ENCODE assay signal across 9 cellular contexts in genomic region chr10:102241037-102241443, GRCh38. TPM values are rescaled to one million over a fixed set of nuclear protein-coding genes. Genes with fewer than 3 reads are reported as not detected.
DNase-seq lines count a peak whose midpoint lies in the region; ATAC-seq, FAIRE-seq and TF ChIP-seq lines count a peak whose summit lies in the region.
"Had no signal": no experiment of that assay in that cellular context is flagged by ENCODE, and none has a peak within 500 bp of the region (broad histone marks: within the 10 kb centered on the region; RNA-seq: fewer than 3 reads in every experiment).

No MANE protein-coding gene starts in this region.

- peak overlapping the region; percentile 95 for H3K4me2 ChIP-seq in A549

- no peak for TF ChIP-seq CTCF in A549 (IDR thresholded peaks at IDR 0.05)

- ATAC-seq in A549 (peak; percentile 9 to 15; a peak in 4 of 6 replicates), HG03457 (IDR thresholded peaks at IDR 0.05; ENCODE audit: unreplicated experiment) (peak; percentile 3), GM18873 (IDR thresholded peaks at IDR 0.05; ENCODE audit: low FRiP score, unreplicated experiment) (no peak), GM18861 (IDR thresholded peaks at IDR 0.05; ENCODE audit: unreplicated experiment) (no peak)

- 60% methylated on average over 11 of the region's 20 CpGs for WGBS in A549 (ENCODE audit: missing lambda C conversion rate)

- peak overlapping the region; percentile 55 for H3K4me3 ChIP-seq in A549
- peak overlapping the region; percentile 74 to 89 for H3K4me3 ChIP-seq in mucosa of rectum (ENCODE audit: low read length in 2 of 2)

- H3K27ac ChIP-seq in A549 = 0 out of 6 replicates have a peak overlapping the region, but pooled peaks of 1 of the 2 experiments have one; percentile 50
- no peak overlapping the region for H3K27ac ChIP-seq in mucosa of rectum (ENCODE audit: low read depth in 2 of 2, low read length in 2 of 2)

- CTCF ChIA-PET in A549 (lab: Yijun Ruan, JAX) = interaction anchor here (0.7 to 24.2 kb wide), 8 partner anchors 11 to 330 kb away, joined by 3 to 886 read pairs (median 4); partner anchors contain the start of genes ELOVL3 and NFKB2

- POLR2A ChIA-PET in A549 (lab: Yijun Ruan, JAX) = interaction anchor here (0.5 kb wide), 1 partner anchor 126 kb away, joined by 4 read pairs; no protein-coding TSS in a partner anchor

- TF ChIP-seq POLR2A in A549 (IDR thresholded peaks at IDR 0.05; ENCODE audit: low read length) = no peak

- FAIRE-seq in A549 (lab: Jason Lieb, UNC) = no peak
- FAIRE-seq: endometrium had no signal

- H3K4me1 ChIP-seq in A549 (peaks cover 13% of the 10 kb centered on the region; the same call in 2 of the 3 replicates), mucosa of rectum (ENCODE audit: control insufficient read depth in 2 of 2, insufficient read depth in 2 of 2, low read length in 2 of 2) (peaks cover 16 to 22% of the 10 kb centered on the region in 2 donors)

- DNase-seq in A549 (ENCODE audit: low read depth in 1 of 2, low spot score in 1 of 2) (no peak), dermis blood vessel endothelial cell (peak; percentile 16), NCI-H345 (lab: John Stamatoyannopoulos, UW) (no peak)
- DNase-seq in central memory CD4-positive, alpha-beta T cell = no peak

- H3K36me3 ChIP-seq in mucosa of rectum (ENCODE audit: control insufficient read depth in 2 of 2, insufficient read depth in 2 of 2, low read length in 2 of 2) = no peaks in the 10 kb centered on the region

- no peak for TF ChIP-seq RAD21 in A549 (conservative IDR thresholded peaks at IDR 0.05 in 1 of 2, IDR thresholded peaks at IDR 0.05 in 1 of 2)

- no peak overlapping the region for H3K9ac ChIP-seq in mucosa of rectum (ENCODE audit: low read depth in 1 of 2, low read length in 2 of 2)

- peaks cover 24 to 27% of the 10 kb centered on the region in 2 donors for H3K27me3 ChIP-seq in mucosa of rectum (ENCODE audit: control insufficient read depth in 2 of 2, insufficient read depth in 2 of 2, low read length in 2 of 2)

- H3K9me3 ChIP-seq in A549 = no peaks in the 10 kb centered on the region
- H3K9me3 ChIP-seq in mucosa of rectum (ENCODE audit: control insufficient read depth in 2 of 2, low read length in 2 of 2) = no peaks in the 10 kb centered on the region

- TF ChIP-seq EP300 in A549 (IDR thresholded peaks at IDR 0.05) = no peak

TF ChIP-seq in A549, 52 proteins besides CTCF, POLR2A, EP300 and RAD21:
- no peak for TF ChIP-seq GATA3 (IDR thresholded peaks at IDR 0.05; ENCODE audit: borderline replicate concordance)
- TF ChIP-seq NPAS2 (CRISPR knock-in tag; IDR thresholded peaks at IDR 0.05; ENCODE audit: borderline replicate concordance) = no peak

RNA-seq across cellular contexts. Expression of gene PITX3, which starts 0.3 kb away (rescaled TPM):
- polyA plus RNA-seq in A549 (2011; rRNA removed) = not detected in 2 replicates
- polyA plus RNA-seq in A549 (2012; cell fraction: cytosol; rRNA removed) = 0.09 and 0.18 TPM in 2 replicates
- 0.31 TPM in 1 of 2 replicates, not detected in the other for polyA plus RNA-seq in A549 (2012; cell fraction: nucleus; rRNA removed)
- 0.09 TPM in 1 of 3 replicates, not detected in the others for polyA plus RNA-seq in A549 (2017; fragmentation: RNase III; extraction: RNeasy Plus Mini Kit Qiagen cat#74134 plus additional on column Dnase treatment)
- not detected in 2 replicates for polyA minus RNA-seq in A549 (2011; rRNA and poly(A)+ RNA removed)
- total RNA-seq in dermis blood vessel endothelial cell = not detected in 2 replicates

RNA-seq across cellular contexts. Expression of gene GBF1, which starts 4.3 kb away (rescaled TPM):
- 21.3 and 34.7 TPM in 2 replicates for polyA plus RNA-seq in A549 (2011; rRNA removed)
- 11.0 and 14.2 TPM in 2 replicates for polyA plus RNA-seq in A549 (2012; cell fraction: cytosol; rRNA removed)
- 40.9 and 47.8 TPM in 2 replicates for polyA plus RNA-seq in A549 (2012; cell fraction: nucleus; rRNA removed)
- 20.4 to 22.2 TPM (median 22.1 TPM) in 3 replicates for polyA plus RNA-seq in A549 (2017; fragmentation: RNase III; extraction: RNeasy Plus Mini Kit Qiagen cat#74134 plus additional on column Dnase treatment)
- 79.2 and 86.6 TPM in 2 replicates for polyA minus RNA-seq in A549 (2011; rRNA and poly(A)+ RNA removed)
- total RNA-seq in dermis blood vessel endothelial cell = 17.5 and 40.3 TPM in 2 replicates

RNA-seq across cellular contexts. Expression of gene ELOVL3, which starts 14.9 kb away (rescaled TPM):
- polyA plus RNA-seq in A549 (2011; rRNA removed) (0.53 and 0.86 TPM in 2 replicates), A549 (2017; fragmentation: RNase III; extraction: RNeasy Plus Mini Kit Qiagen cat#74134 plus additional on column Dnase treatment) (0.22 to 0.41 TPM (median 0.30 TPM) in 3 replicates)
- 0.29 and 0.49 TPM in 2 replicates for polyA plus RNA-seq in A549 (2012; cell fraction: cytosol; rRNA removed)
- 0.31 and 0.45 TPM in 2 replicates for polyA plus RNA-seq in A549 (2012; cell fraction: nucleus; rRNA removed)
- polyA minus RNA-seq in A549 (2011; rRNA and poly(A)+ RNA removed) = 0.39 and 0.74 TPM in 2 replicates
- not detected in 2 replicates for total RNA-seq in dermis blood vessel endothelial cell

Comparison
In these comparisons a context has a peak if more than half of its experiments do, and no peak if none do; other contexts are left out.
1. ATAC-seq: peak in A549 (2 of 2) and HG03457 (single experiment); none in GM18873 (single experiment) and GM18861 (single experiment).